2 cellular contexts compared by ENCODE assay signal in genomic region chr2:61398413-61398812, GRCh38.
TF ChIP-seq lines count a peak whose summit lies in the region.

No MANE protein-coding gene starts in this region.

TF ChIP-seq in HepG2, 621 proteins besides CTCF, POLR2A, EP300 and RAD21:
- peak; percentile 8 for TF ChIP-seq PCBP2 (optimal IDR thresholded peaks at IDR 0.05; ENCODE audit: low read depth, low read length, poor library complexity, severe bottlenecking)
- TF ChIP-seq HNRNPK (IDR thresholded peaks at IDR 0.05; ENCODE audit: low read depth, low read length, poor library complexity, severe bottlenecking) = peak; percentile 85
- TF ChIP-seq EZH2 (conservative IDR thresholded peaks at IDR 0.05; ENCODE audit: low read depth, low read length) = no peak
TF ChIP-seq in HepG2: peak in this region for 2.

TF ChIP-seq in H1, 55 proteins besides CTCF, POLR2A, EP300 and RAD21:
- TF ChIP-seq CHD7 (IDR thresholded peaks at IDR 0.05; ENCODE audit: insufficient replicate concordance, low read length) = no peak
- no peak for TF ChIP-seq NRF1 (IDR thresholded peaks at IDR 0.05; ENCODE audit: low read depth, low read length)
- no peak for TF ChIP-seq MAFK (IDR thresholded peaks at IDR 0.05; ENCODE audit: low read depth, low read length)
- TF ChIP-seq SAP30 (IDR thresholded peaks at IDR 0.05; ENCODE audit: insufficient read depth, insufficient replicate concordance, low read length) = no peak
- TF ChIP-seq RXRA (IDR thresholded peaks at IDR 0.05; ENCODE audit: insufficient read depth, low read depth, low read length) = no peak
- no peak for TF ChIP-seq ATF3 (IDR thresholded peaks at IDR 0.05; ENCODE audit: insufficient read depth, low read depth, low read length)
- no peak for TF ChIP-seq KDM1A (IDR thresholded peaks at IDR 0.05; ENCODE audit: borderline replicate concordance, low read length)
- no peak for TF ChIP-seq CHD2 (IDR thresholded peaks at IDR 0.05; ENCODE audit: low read length)
- no peak for TF ChIP-seq BACH1 (IDR thresholded peaks at IDR 0.05; ENCODE audit: low read length)
- no peak for TF ChIP-seq RBBP5 (IDR thresholded peaks at IDR 0.05; ENCODE audit: borderline replicate concordance, low read depth, low read length)
- TF ChIP-seq ASH2L (IDR thresholded peaks at IDR 0.05; ENCODE audit: low read length) = no peak
- TF ChIP-seq ATF2 (IDR thresholded peaks at IDR 0.05; ENCODE audit: low read length) = no peak
- TF ChIP-seq TAF1 (IDR thresholded peaks at IDR 0.05; ENCODE audit: low read depth, low read length) = no peak
- TF ChIP-seq HDAC2 (IDR thresholded peaks at IDR 0.05; ENCODE audit: borderline replicate concordance in 1 of 2, low read depth in 2 of 2, low read length in 2 of 2) = no peak
- no peak for TF ChIP-seq SP2 (IDR thresholded peaks at IDR 0.05; ENCODE audit: low read length)
TF ChIP-seq in H1: peak in this region for 0.
